In the genomic region with DNA sequence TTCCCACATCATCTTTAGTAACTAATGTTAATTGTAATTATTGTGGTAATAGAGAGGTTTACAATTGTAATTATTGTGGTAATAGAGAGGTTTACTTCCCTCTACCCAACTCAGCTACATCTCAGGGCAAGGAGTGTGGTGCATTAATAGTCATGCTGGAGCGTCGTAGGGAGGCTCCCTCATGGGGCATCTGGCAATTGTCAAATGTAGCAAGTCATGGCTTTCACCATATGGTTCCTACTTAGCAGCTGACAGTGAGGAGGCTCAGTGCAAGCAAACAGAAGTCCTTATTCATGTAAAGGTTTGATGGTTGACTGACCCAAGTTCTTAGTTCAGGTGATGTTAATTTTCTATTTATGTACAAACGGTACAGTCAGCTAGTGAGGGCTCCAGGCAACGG, we compare ENCODE assay signal across 16 cellular contexts.
"Had no signal": no experiment of that assay in that cellular context is flagged by ENCODE, and none has a peak within 500 bp of the region (broad histone marks: within the 10 kb centered on the region; RNA-seq: fewer than 3 reads in every experiment).

No MANE protein-coding gene starts in this region.

- H3K27me3 Mint-ChIP-seq: activated CD4-positive, alpha-beta T cell treated with anti-CD3 and anti-CD28 coated beads, Interleukin-2, amount 10 ng/mL, durations not matched to agents 7 days and 5 days; activated naive CD8-positive, alpha-beta T cell treated with anti-CD3 and anti-CD28 coated beads for 36 hours; memory B cell; naive thymus-derived CD8-positive, alpha-beta T cell had no signal

- H3K36me3 Mint-ChIP-seq: activated naive CD8-positive, alpha-beta T cell treated with anti-CD3 and anti-CD28 coated beads for 36 hours; memory B cell; naive thymus-derived CD8-positive, alpha-beta T cell; stimulated activated effector memory CD8-positive, alpha-beta T cell treated with anti-CD3 and anti-CD28 coated beads, Interleukin-12 subunit alpha, Interleukin-12 subunit beta, amount 100 ng/mL, for 72 hours had no signal

- H3K9me3 Mint-ChIP-seq: activated CD4-positive, alpha-beta T cell treated with anti-CD3 and anti-CD28 coated beads, Interleukin-2, amount 10 ng/mL, durations not matched to agents 7 days and 5 days; activated naive CD8-positive, alpha-beta T cell treated with anti-CD3 and anti-CD28 coated beads for 36 hours; activated T-helper 1 cell treated with anti-CD3 and anti-CD28 coated beads, Interleukin-12 subunit alpha, Interleukin-12 subunit beta, Interleukin-2, Interleukin-4 antibody, amounts not matched to agents 30 ng/mL and 10 ng/mL and 1 ng/mL, durations not matched to agents 14 hours and 24 hours and 36 hours; T-helper 2 cell treated with Interferon-gamma antibody and Interleukin-4, amounts not matched to agents 5 μg/mL and 100 μg/mL, for 36 hours had no signal

- H3K9me3 ChIP-seq: neutrophil, thyroid gland had no signal

- H3K4me3 Mint-ChIP-seq: activated CD4-positive, alpha-beta T cell treated with anti-CD3 and anti-CD28 coated beads, Interleukin-2, amount 10 ng/mL, durations not matched to agents 7 days and 5 days; activated naive CD8-positive, alpha-beta T cell treated with anti-CD3 and anti-CD28 coated beads for 36 hours; activated T-helper 1 cell treated with anti-CD3 and anti-CD28 coated beads, Interleukin-12 subunit alpha, Interleukin-12 subunit beta, Interleukin-2, Interleukin-4 antibody, amounts not matched to agents 30 ng/mL and 10 ng/mL and 1 ng/mL, durations not matched to agents 14 hours and 24 hours and 36 hours; memory B cell; naive thymus-derived CD8-positive, alpha-beta T cell; stimulated activated effector memory CD8-positive, alpha-beta T cell treated with anti-CD3 and anti-CD28 coated beads, Interleukin-12 subunit alpha, Interleukin-12 subunit beta, amount 100 ng/mL, for 72 hours; T-helper 2 cell treated with Interferon-gamma antibody and Interleukin-4, amounts not matched to agents 5 μg/mL and 100 μg/mL, for 36 hours had no signal

- H3K4me1 Mint-ChIP-seq: activated CD4-positive, alpha-beta T cell treated with anti-CD3 and anti-CD28 coated beads, Interleukin-2, amount 10 ng/mL, durations not matched to agents 7 days and 5 days; activated naive CD8-positive, alpha-beta T cell treated with anti-CD3 and anti-CD28 coated beads for 36 hours; memory B cell; naive thymus-derived CD8-positive, alpha-beta T cell; stimulated activated effector memory CD8-positive, alpha-beta T cell treated with anti-CD3 and anti-CD28 coated beads, Interleukin-12 subunit alpha, Interleukin-12 subunit beta, amount 100 ng/mL, for 72 hours had no signal

- H3K27me3 ChIP-seq: neutrophil, thyroid gland had no signal

- H3K27ac Mint-ChIP-seq: activated CD4-positive, alpha-beta T cell treated with anti-CD3 and anti-CD28 coated beads, Interleukin-2, amount 10 ng/mL, durations not matched to agents 7 days and 5 days; activated naive CD8-positive, alpha-beta T cell treated with anti-CD3 and anti-CD28 coated beads for 36 hours; activated T-helper 1 cell treated with anti-CD3 and anti-CD28 coated beads, Interleukin-12 subunit alpha, Interleukin-12 subunit beta, Interleukin-2, Interleukin-4 antibody, amounts not matched to agents 30 ng/mL and 10 ng/mL and 1 ng/mL, durations not matched to agents 14 hours and 24 hours and 36 hours; memory B cell; naive thymus-derived CD8-positive, alpha-beta T cell; stimulated activated effector memory CD8-positive, alpha-beta T cell treated with anti-CD3 and anti-CD28 coated beads, Interleukin-12 subunit alpha, Interleukin-12 subunit beta, amount 100 ng/mL, for 72 hours; T-helper 2 cell treated with Interferon-gamma antibody and Interleukin-4, amounts not matched to agents 5 μg/mL and 100 μg/mL, for 36 hours had no signal

- ATAC-seq: left ventricle myocardium superior; naive thymus-derived CD8-positive, alpha-beta T cell; stimulated activated effector memory CD8-positive, alpha-beta T cell treated with anti-CD3 and anti-CD28 coated beads, Interleukin-12 subunit alpha, Interleukin-12 subunit beta, amount 100 ng/mL, for 72 hours had no signal

- H3K4me1 ChIP-seq: thyroid gland had no signal

- H3K27ac ChIP-seq: epithelial cell of prostate, neutrophil, thyroid gland had no signal

- FAIRE-seq: urothelium cell line had no signal

- H3K4me3 ChIP-seq: thyroid gland had no signal

- H3K36me3 ChIP-seq: neutrophil, thyroid gland had no signal

- DNase-seq: activated CD4-positive, alpha-beta T cell treated with anti-CD3 and anti-CD28 coated beads, Interleukin-2, amount 10 ng/mL, durations not matched to agents 7 days and 5 days; activated naive CD8-positive, alpha-beta T cell treated with anti-CD3 and anti-CD28 coated beads for 36 hours; aorta; hypothalamus; left ventricle myocardium superior; naive thymus-derived CD8-positive, alpha-beta T cell; posterior cingulate gyrus; retina; thyroid gland had no signal
